8 cellular contexts compared by ENCODE assay signal in the genomic region with DNA sequence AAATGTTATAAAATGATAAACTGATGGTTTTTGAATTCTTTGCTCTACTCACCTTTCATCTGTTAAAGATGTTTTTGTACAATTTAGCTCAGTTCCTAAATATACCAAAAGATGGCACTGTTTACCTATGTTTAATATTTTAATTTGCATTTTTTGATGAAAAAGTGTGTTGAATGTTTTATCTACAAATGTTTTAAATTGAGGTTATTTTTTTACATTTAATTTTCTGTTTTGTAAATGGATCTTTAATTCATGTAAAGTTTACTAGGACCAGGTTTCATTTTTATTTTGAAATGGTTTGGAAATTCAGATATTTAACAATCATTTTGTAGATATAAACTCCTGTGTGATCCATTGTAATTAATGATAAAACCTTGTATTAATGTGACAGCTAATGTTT.
DNase-seq lines count a peak whose midpoint lies in the region; ATAC-seq and TF ChIP-seq lines count a peak whose summit lies in the region.

No MANE protein-coding gene starts in this region.

- H3K36me3 ChIP-seq in SU-DHL-6 (ENCODE audit: low read length): 0 out of 2 replicates have a peak, but pooled peaks cover 5% of the 10 kb centered on the region

- H3K9ac ChIP-seq in SU-DHL-6 (ENCODE audit: low read length): peak overlapping the region; percentile 16; the same call in 1 of the 2 replicates

- no peak for ATAC-seq in GM21576 (IDR thresholded peaks at IDR 0.05; ENCODE audit: unreplicated experiment)

- peaks cover 28% of the 10 kb centered on the region for H4K20me1 ChIP-seq in SU-DHL-6 (ENCODE audit: low read depth, low read length)

- peak overlapping the region; percentile 58 for H3K27ac ChIP-seq in SU-DHL-6 (ENCODE audit: low read depth, low read length)

- DNase-seq in CD1c-positive myeloid dendritic cell (ENCODE audit: extremely low spot score) (peak; percentile 66), HFF-Myc (ENCODE audit: extremely low read depth, low read depth) (no peak), inferior parietal cortex (ENCODE audit: extremely low spot score) (peak; percentile 80), nucleus accumbens (lab: John Stamatoyannopoulos, UW) (no peak)
- no peak for DNase-seq in activated CD4-positive, CD25-positive, alpha-beta regulatory T cell (lab: John Stamatoyannopoulos, UW)
- no peak for DNase-seq in activated naive CD4-positive, alpha-beta T cell (lab: John Stamatoyannopoulos, UW)

- peak overlapping the region; percentile 45 for H3K4me2 ChIP-seq in SU-DHL-6 (ENCODE audit: low read depth, low read length, poor library complexity, severe bottlenecking)

- H3K27me3 ChIP-seq in SU-DHL-6 (ENCODE audit: low read length): no peaks in the 10 kb centered on the region

- TF ChIP-seq CTCF in HFF-Myc (IDR thresholded peaks at IDR 0.05; ENCODE audit: low read depth, low read length, missing control alignments) (peak; percentile 6), SU-DHL-6 (IDR thresholded peaks at IDR 0.05; ENCODE audit: insufficient read depth, low read length, poor library complexity, severe bottlenecking) (peak; percentile 63)

- peaks cover 32% of the 10 kb centered on the region for H3F3A ChIP-seq in SU-DHL-6 (ENCODE audit: insufficient read depth)

- peaks cover 44% of the 10 kb centered on the region for H3K79me2 ChIP-seq in SU-DHL-6 (ENCODE audit: insufficient read depth, low read length)

- H3K9me2 ChIP-seq in SU-DHL-6 (replicated peaks; ENCODE audit: insufficient read depth, low read length): no peaks in the 10 kb centered on the region

- no peak overlapping the region for H2AFZ ChIP-seq in SU-DHL-6 (ENCODE audit: low read depth, low read length, severe bottlenecking)

- H3K4me3 ChIP-seq in HFF-Myc (replicated peaks; ENCODE audit: low read depth, low read length): no peak overlapping the region
- H3K4me3 ChIP-seq in SU-DHL-6 (ENCODE audit: insufficient read depth, low read length, poor library complexity, severe bottlenecking): no peak overlapping the region

- H3K9me3 ChIP-seq in SU-DHL-6 (ENCODE audit: insufficient read depth, low read length): no peaks in the 10 kb centered on the region

Comparison
In these comparisons a context has a peak if more than half of its experiments do, and no peak if none do; other contexts are left out.
1. DNase-seq: peak in CD1c-positive myeloid dendritic cell (single experiment) and inferior parietal cortex (single experiment); none in HFF-Myc (single experiment), nucleus accumbens (0 of 56), activated CD4-positive, CD25-positive, alpha-beta regulatory T cell (0 of 4) and activated naive CD4-positive, alpha-beta T cell (0 of 4).